Comparison of ENCODE assay signal across 24 cellular contexts in the genomic region with DNA sequence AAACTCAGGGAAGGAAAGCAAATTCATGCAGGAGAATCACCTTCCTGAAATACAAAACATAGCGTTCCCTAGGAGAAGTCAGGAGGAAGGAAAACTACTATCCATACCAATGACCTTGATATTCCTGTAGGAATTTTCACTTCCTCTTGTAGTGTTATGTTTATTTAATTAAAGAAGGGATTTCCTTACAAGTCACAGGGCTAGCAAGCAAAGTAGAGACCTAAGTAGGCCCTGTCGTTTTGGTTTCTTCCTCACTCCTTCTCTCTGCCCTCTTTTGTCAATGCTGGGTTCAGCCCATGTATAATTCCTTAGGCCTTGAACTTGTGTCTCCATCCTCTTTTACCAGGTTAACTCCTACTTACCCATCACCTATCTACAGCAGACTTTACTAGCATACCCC.
"Had no signal": no experiment of that assay in that cellular context is flagged by ENCODE, and none has a peak within 500 bp of the region (broad histone marks: within the 10 kb centered on the region; RNA-seq: fewer than 3 reads in every experiment).

No MANE protein-coding gene starts in this region.

- DNase-seq: hippocampal formation; immature natural killer cell; kidney; left ventricle myocardium inferior; midbrain; mucosa of descending colon; naive thymus-derived CD4-positive, alpha-beta T cell; ovary; right lobe of liver; stimulated activated CD4-positive, alpha-beta T cell treated with anti-CD3 and anti-CD28 coated beads, Interleukin-1b, Interleukin-23, amount 100 ng/mL, for 48 hours; stimulated activated CD4-positive, alpha-beta T cell treated with anti-CD3 and anti-CD28 coated beads, Interleukin-2, amount 100 ng/mL, for 48 hours; stimulated activated CD4-positive, alpha-beta T cell treated with anti-CD3 and anti-CD28 coated beads, Interleukin-4, amount 100 ng/mL, for 4 hours; stimulated activated CD8-positive, alpha-beta memory T cell treated with anti-CD3 and anti-CD28 coated beads, Interleukin-4, amount 100 ng/mL, for 48 hours; stimulated activated naive CD4-positive, alpha-beta T cell treated with Interleukin-2 at 50 U/mL for 16 hours; stimulated activated naive CD8-positive, alpha-beta T cell treated with anti-CD3 and anti-CD28 coated beads, Interleukin-15, amount 100 ng/mL, for 72 hours; substantia nigra; uterus had no signal

- FAIRE-seq: islet of Langerhans, kidney had no signal

- H3K4me2 ChIP-seq: smooth muscle cell had no signal

- H3K9me3 ChIP-seq: left ventricle myocardium inferior, mucosa of descending colon, ovary, right atrium auricular region, right lobe of liver, tibial nerve, uterus had no signal

- H3K27ac ChIP-seq: left ventricle myocardium inferior, ovary, right atrium auricular region, right lobe of liver, tibial nerve, uterus had no signal

- H3K36me3 ChIP-seq: left ventricle myocardium inferior, ovary, right atrium auricular region, right lobe of liver, tibial nerve, uterus had no signal

- ATAC-seq: mucosa of descending colon; naive thymus-derived CD4-positive, alpha-beta T cell; natural killer cell treated with Interleukin-12 subunit alpha and Interleukin-12 subunit beta and Interleukin-15 and Interleukin-18, amount 100 ng/mL, for 72 hours; right lobe of liver; stimulated activated memory B cell treated with anti-CD40 and anti-IgM and Interleukin-4, amounts not matched to agents 10 μg/mL and 1 μg/mL and 100 μg/mL, for 72 hours; stimulated activated naive CD8-positive, alpha-beta T cell treated with anti-CD3 and anti-CD28 coated beads, Interleukin-15, amount 100 ng/mL, for 72 hours had no signal

- H3K4me1 ChIP-seq: left ventricle myocardium inferior, right atrium auricular region, right lobe of liver, tibial nerve, uterus had no signal

- H3K27me3 ChIP-seq: ovary, right atrium auricular region, right lobe of liver, tibial nerve, uterus had no signal

- H3K4me3 ChIP-seq: left ventricle myocardium inferior, lung, mucosa of descending colon, ovary, right atrium auricular region, right lobe of liver, smooth muscle cell, tibial nerve, uterus had no signal
